Comparison of ENCODE assay signal across 1 cellular context in genomic region chr6:126035764-126036163, GRCh38.
TF ChIP-seq lines count a peak whose summit lies in the region.

No MANE protein-coding gene starts in this region.

TF ChIP-seq in GM23338, 12 proteins besides CTCF, POLR2A, EP300 and RAD21 (continued from another document):
- TF ChIP-seq ZNF462 (CRISPR knock-in tag; IDR thresholded peaks at IDR 0.05) = no peak
- no peak for TF ChIP-seq EZH2 (IDR thresholded peaks at IDR 0.05; ENCODE audit: low read depth, unreplicated experiment)
- no peak for TF ChIP-seq NANOG (IDR thresholded peaks at IDR 0.05; ENCODE audit: borderline replicate concordance)
- no peak for TF ChIP-seq ZNF331 (CRISPR knock-in tag; IDR thresholded peaks at IDR 0.05; ENCODE audit: low read depth)
- TF ChIP-seq ETS1 (IDR thresholded peaks at IDR 0.05) = no peak
